Comparison of ENCODE assay signal across 9 cellular contexts in the genomic region with DNA sequence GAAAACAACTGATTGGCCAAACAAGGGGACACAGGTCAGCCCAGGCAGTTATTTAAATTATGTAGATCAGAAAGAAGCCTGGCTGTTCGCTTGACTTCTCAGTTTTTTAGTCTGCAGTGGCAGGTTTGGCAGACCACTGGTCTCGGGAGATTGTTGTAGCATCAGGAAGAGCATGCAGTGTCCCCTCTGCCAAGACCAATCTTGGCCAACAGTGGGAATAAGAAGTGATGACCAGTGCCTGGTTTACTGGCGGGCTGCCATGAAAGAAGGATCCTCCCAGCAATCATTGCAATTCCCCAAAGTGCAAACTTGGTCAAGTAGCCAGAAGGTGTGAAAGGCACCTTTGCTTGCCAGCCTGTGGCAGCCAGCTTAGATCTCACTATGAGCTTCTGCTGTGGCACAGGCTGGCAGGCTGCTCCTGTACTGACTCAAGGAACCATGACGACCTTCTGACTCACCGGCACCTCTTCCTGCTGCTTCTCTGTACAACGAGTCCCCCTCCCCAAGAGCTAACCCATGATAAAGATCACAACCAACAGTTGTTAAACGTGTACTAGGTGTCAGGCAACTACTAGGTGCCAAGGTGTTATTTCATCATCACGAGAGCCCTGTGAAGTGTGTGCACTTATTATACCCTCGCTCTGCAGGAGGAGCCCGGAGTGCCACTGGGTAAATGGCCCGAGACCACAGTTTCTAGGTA.
DNase-seq lines count a peak whose midpoint lies in the region; ATAC-seq and TF ChIP-seq lines count a peak whose summit lies in the region.
"Had no signal": no experiment of that assay in that cellular context is flagged by ENCODE, and none has a peak within 500 bp of the region (broad histone marks: within the 10 kb centered on the region; RNA-seq: fewer than 3 reads in every experiment).

No MANE protein-coding gene starts in this region.

- H3K4me3 Mint-ChIP-seq in activated CD4-positive, alpha-beta T cell treated with anti-CD3 and anti-CD28 coated beads, Interleukin-2, amount 10 ng/mL, durations not matched to agents 24 days and 14 days, result no peak overlapping the region

- BruUV-seq in A673 (replicated peaks; lab: Mats Ljungman, UMichigan), result no TSS peak

- TF ChIP-seq CTCF in epithelial cell of proximal tubule (conservative IDR thresholded peaks at IDR 0.05; ENCODE audit: low read depth, low read length) (no peak), A673 (conservative IDR thresholded peaks at IDR 0.05; ENCODE audit: low read depth, low read length) (no peak)

- peak; percentile 32 for DNase-seq in DMS53 (lab: John Stamatoyannopoulos, UW)
- no peak for DNase-seq in DMS53 treated with DMSO at 0.1 percent for 48 hours (lab: John Stamatoyannopoulos, UW; ENCODE audit: unreplicated experiment)
- peak; percentile 72 for DNase-seq in activated CD4-positive, alpha-beta T cell treated with anti-CD3 and anti-CD28 coated beads, Interleukin-2, amount 10 ng/mL, durations not matched to agents 24 days and 14 days
- DNase-seq in epithelial cell of proximal tubule (ENCODE audit: low read depth), result peak; percentile 85
- DNase-seq in stimulated activated CD4-positive, alpha-beta T cell treated with anti-CD3 and anti-CD28 coated beads, TNF-alpha, amount 100 ng/mL, for 48 hours (ENCODE audit: low read depth in 3 of 3), result peak; percentile 43 to 82 (median 74)
- no peak for DNase-seq in A673 (ENCODE audit: low spot score)
- DNase-seq in superior temporal gyrus (ENCODE audit: extremely low spot score), result no peak
- no peak for DNase-seq in sciatic nerve (ENCODE audit: low spot score)
- DNase-seq: 8988T had no signal

- H3K27me3 ChIP-seq in A673 (replicated peaks; ENCODE audit: insufficient read depth, low read depth, low read length, poor library complexity), result peaks cover 21% of the 10 kb centered on the region

- POLR2A ChIA-PET in A673 (lab: Charles Lee; ENCODE audit: low non-redundant PET), result no interaction called here

- peaks cover 3% of the 10 kb centered on the region for H3K36me3 Mint-ChIP-seq in activated CD4-positive, alpha-beta T cell treated with anti-CD3 and anti-CD28 coated beads, Interleukin-2, amount 10 ng/mL, durations not matched to agents 24 days and 14 days (ENCODE audit: low read depth)

- no peaks in the 10 kb centered on the region for H3K9me3 ChIP-seq in A673 (ENCODE audit: low read depth, low read length, poor library complexity, severe bottlenecking)

- peaks cover 36% of the 10 kb centered on the region for H3K4me1 Mint-ChIP-seq in activated CD4-positive, alpha-beta T cell treated with anti-CD3 and anti-CD28 coated beads, Interleukin-2, amount 10 ng/mL, durations not matched to agents 24 days and 14 days

- CTCF ChIA-PET in A673 (lab: Charles Lee), result no interaction called here

- peaks cover 6% of the 10 kb centered on the region for H3K9me3 Mint-ChIP-seq in activated CD4-positive, alpha-beta T cell treated with anti-CD3 and anti-CD28 coated beads, Interleukin-2, amount 10 ng/mL, durations not matched to agents 24 days and 14 days

- ATAC-seq in sciatic nerve, result no peak

- H3K27ac ChIP-seq in A673 (ENCODE audit: low read depth, low read length, poor library complexity, severe bottlenecking), result no peak overlapping the region

- H3K27me3 Mint-ChIP-seq in activated CD4-positive, alpha-beta T cell treated with anti-CD3 and anti-CD28 coated beads, Interleukin-2, amount 10 ng/mL, durations not matched to agents 24 days and 14 days, result peaks cover 6% of the 10 kb centered on the region

- H3K4me3 ChIP-seq in epithelial cell of proximal tubule (ENCODE audit: low read depth, low read length) (no peak overlapping the region), A673 (ENCODE audit: low read depth, low read length, poor library complexity, severe bottlenecking) (no peak overlapping the region)

- H3K36me3 ChIP-seq in A673 (ENCODE audit: insufficient read depth, low read length, poor library complexity, severe bottlenecking), result no peaks in the 10 kb centered on the region

- intact Hi-C loops in activated CD4-positive, alpha-beta T cell treated with anti-CD3 and anti-CD28 coated beads, Interleukin-2, amount 10 ng/mL, durations not matched to agents 24 days and 14 days (cut with micrococcal nuclease), result loop anchor here (1.0 kb wide), 1 partner anchor 10 kb away; no protein-coding TSS in a partner anchor
- intact Hi-C loops in A673 (cut with micrococcal nuclease; ENCODE audit: unreplicated experiment), result no loop called here
- intact Hi-C loops in sciatic nerve (cut with DNase I), result no loop called here

- no peaks in the 10 kb centered on the region for H3K4me1 ChIP-seq in A673 (ENCODE audit: insufficient read depth, low read length, poor library complexity, severe bottlenecking)

- H3K27ac Mint-ChIP-seq in activated CD4-positive, alpha-beta T cell treated with anti-CD3 and anti-CD28 coated beads, Interleukin-2, amount 10 ng/mL, durations not matched to agents 24 days and 14 days, result no peak overlapping the region

Comparison
In these comparisons a context has a peak if more than half of its experiments do, and no peak if none do; other contexts are left out.
1. DNase-seq: peak in DMS53 (single experiment), activated CD4-positive, alpha-beta T cell treated with anti-CD3 and anti-CD28 coated beads, Interleukin-2, amount 10 ng/mL, durations not matched to agents 24 days and 14 days (single experiment), epithelial cell of proximal tubule (single experiment) and stimulated activated CD4-positive, alpha-beta T cell treated with anti-CD3 and anti-CD28 coated beads, TNF-alpha, amount 100 ng/mL, for 48 hours (3 of 3); none in DMS53 treated with DMSO at 0.1 percent for 48 hours (single experiment), A673 (single experiment), superior temporal gyrus (single experiment) and sciatic nerve (single experiment).